30 cellular contexts compared by ENCODE assay signal in the genomic region with DNA sequence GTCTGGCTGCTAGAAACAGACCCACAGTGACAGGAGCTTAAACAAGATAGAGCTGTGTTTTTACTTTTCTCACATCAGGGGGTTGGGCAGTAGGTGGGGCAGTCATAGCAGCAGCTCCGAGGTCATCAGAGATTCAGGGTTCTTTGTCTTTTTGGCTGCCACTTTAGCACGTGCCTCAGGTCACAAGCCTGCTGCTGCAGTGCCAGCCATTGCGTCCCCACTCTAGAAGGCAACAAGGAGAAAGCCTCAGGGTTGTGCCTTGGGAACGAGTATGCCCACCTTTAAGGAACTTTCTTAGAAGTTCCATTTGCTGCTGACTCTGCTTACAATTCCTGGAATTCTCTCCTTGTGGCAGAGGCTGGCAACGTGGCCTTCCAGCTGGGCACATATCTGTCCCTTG.
"Had no signal": no experiment of that assay in that cellular context is flagged by ENCODE, and none has a peak within 500 bp of the region (broad histone marks: within the 10 kb centered on the region; RNA-seq: fewer than 3 reads in every experiment).

No MANE protein-coding gene starts in this region.

- H3K27ac Mint-ChIP-seq: naive thymus-derived CD8-positive, alpha-beta T cell; natural killer cell treated with Interleukin-12 subunit alpha and Interleukin-12 subunit beta and Interleukin-15 and Interleukin-18, amount 100 ng/mL, for 72 hours; progenitor cell of endocrine pancreas; stimulated activated memory B cell treated with anti-CD40 and anti-IgM and Interleukin-4, amounts not matched to agents 10 μg/mL and 1 μg/mL and 100 μg/mL, for 72 hours had no signal

- H3K27ac ChIP-seq: neutrophil, parathyroid adenoma, psoas muscle, right lobe of liver, sigmoid colon, suprapubic skin, testis, tibial artery, transverse colon, upper lobe of left lung, vagina had no signal

- H3K9ac ChIP-seq: parathyroid adenoma had no signal

- H3K4me1 ChIP-seq: parathyroid adenoma, psoas muscle, right lobe of liver, suprapubic skin, testis, transverse colon, upper lobe of left lung, vagina had no signal

- H3K9me3 ChIP-seq: psoas muscle, right lobe of liver, sigmoid colon, suprapubic skin, testis, transverse colon had no signal

- H3K36me3 ChIP-seq: neutrophil, right lobe of liver, sigmoid colon, suprapubic skin, transverse colon, upper lobe of left lung had no signal

- DNase-seq: naive thymus-derived CD8-positive, alpha-beta T cell; nephron progenitor cell; nucleus accumbens; posterior cingulate gyrus; psoas muscle; right cardiac atrium; sigmoid colon; small intestine; stimulated activated CD4-positive, alpha-beta T cell treated with anti-CD3 and anti-CD28 coated beads, Interleukin-12 subunit alpha, Interleukin-12 subunit beta, amount 100 ng/mL, for 4 hours; stimulated activated CD4-positive, alpha-beta T cell treated with anti-CD3 and anti-CD28 coated beads, Interleukin-1b, Interleukin-23, amount 100 ng/mL, for 48 hours; stimulated activated CD4-positive, alpha-beta T cell treated with anti-CD3 and anti-CD28 coated beads, Interleukin-4, amount 100 ng/mL, for 1 hour; stimulated activated CD4-positive, alpha-beta T cell treated with anti-CD3 and anti-CD28 coated beads, Interleukin-4, amount 100 ng/mL, for 4 hours; stimulated activated CD8-positive, alpha-beta memory T cell treated with anti-CD3 and anti-CD28 coated beads, Interleukin-4, amount 100 ng/mL, for 48 hours; stimulated activated naive CD4-positive, alpha-beta T cell; stimulated activated naive CD8-positive, alpha-beta T cell treated with anti-CD3 and anti-CD28 coated beads, Interleukin-15, amount 100 ng/mL, for 72 hours; stimulated activated naive CD8-positive, alpha-beta T cell treated with anti-CD3 and anti-CD28 coated beads, Interleukin-15, Interleukin-2, amounts not matched to agents 100 U/mL and 50 U/mL, for 24 hours; substantia nigra; testis; tibial artery; transverse colon; upper lobe of left lung had no signal

- H3K4me3 ChIP-seq: psoas muscle, right lobe of liver, sigmoid colon, suprapubic skin, testis, tibial artery, transverse colon, upper lobe of left lung, vagina had no signal

- H3K27me3 Mint-ChIP-seq: progenitor cell of endocrine pancreas; stimulated activated naive CD8-positive, alpha-beta T cell treated with anti-CD3 and anti-CD28 coated beads, Interleukin-15, amount 100 ng/mL, for 72 hours had no signal

- H3K27me3 ChIP-seq: neutrophil, right lobe of liver, sigmoid colon, suprapubic skin, testis, tibial artery, transverse colon, upper lobe of left lung, vagina had no signal

- H3K4me1 Mint-ChIP-seq: naive thymus-derived CD8-positive, alpha-beta T cell; stimulated activated memory B cell treated with anti-CD40 and anti-IgM and Interleukin-4, amounts not matched to agents 10 μg/mL and 1 μg/mL and 100 μg/mL, for 72 hours; stimulated activated naive CD8-positive, alpha-beta T cell treated with anti-CD3 and anti-CD28 coated beads, Interleukin-15, amount 100 ng/mL, for 72 hours had no signal

- H3K4me3 Mint-ChIP-seq: naive thymus-derived CD8-positive, alpha-beta T cell; natural killer cell treated with Interleukin-12 subunit alpha and Interleukin-12 subunit beta and Interleukin-15 and Interleukin-18, amount 100 ng/mL, for 72 hours; nephron progenitor cell; neural crest cell; stimulated activated memory B cell treated with anti-CD40 and anti-IgM and Interleukin-4, amounts not matched to agents 10 μg/mL and 1 μg/mL and 100 μg/mL, for 72 hours; stimulated activated naive CD8-positive, alpha-beta T cell treated with anti-CD3 and anti-CD28 coated beads, Interleukin-15, amount 100 ng/mL, for 72 hours had no signal

- H3K79me2 ChIP-seq: parathyroid adenoma had no signal

- H3K36me3 Mint-ChIP-seq: natural killer cell treated with Interleukin-12 subunit alpha and Interleukin-12 subunit beta and Interleukin-15 and Interleukin-18, amount 100 ng/mL, for 72 hours had no signal

- H2AFZ ChIP-seq: parathyroid adenoma had no signal

- FAIRE-seq: small intestine had no signal

- ATAC-seq: naive thymus-derived CD8-positive, alpha-beta T cell; natural killer cell treated with Interleukin-12 subunit alpha and Interleukin-12 subunit beta and Interleukin-15 and Interleukin-18, amount 100 ng/mL, for 72 hours; psoas muscle; right cardiac atrium; right lobe of liver; stimulated activated memory B cell treated with anti-CD40 and anti-IgM and Interleukin-4, amounts not matched to agents 10 μg/mL and 1 μg/mL and 100 μg/mL, for 72 hours; stimulated activated naive CD8-positive, alpha-beta T cell treated with anti-CD3 and anti-CD28 coated beads, Interleukin-15, amount 100 ng/mL, for 72 hours; stimulated activated naive CD8-positive, alpha-beta T cell treated with anti-CD3 and anti-CD28 coated beads, Interleukin-15, Interleukin-2, amounts not matched to agents 100 U/mL and 50 U/mL, for 24 hours had no signal
